In the genomic region with DNA sequence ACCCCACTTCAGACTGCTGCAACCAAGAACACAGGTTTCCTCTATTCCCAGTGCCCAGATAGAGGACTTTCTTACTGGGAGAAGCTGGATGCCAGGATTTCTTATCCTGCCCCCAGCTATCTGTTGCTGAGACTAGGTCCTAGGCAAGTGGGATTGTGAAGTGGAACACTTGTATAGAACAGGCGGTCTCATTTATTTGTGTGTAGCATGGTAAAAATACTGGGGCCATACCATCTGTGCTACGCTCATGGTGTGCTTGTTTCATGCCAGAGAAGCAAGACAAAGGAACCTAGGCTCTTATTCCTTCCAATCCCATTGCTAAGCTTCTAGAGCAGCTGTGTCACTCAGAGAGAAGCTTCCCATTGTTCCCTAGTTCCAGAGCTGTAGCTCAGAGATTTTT, we compare ENCODE assay signal across 19 cellular contexts.
DNase-seq lines count a peak whose midpoint lies in the region; ATAC-seq and TF ChIP-seq lines count a peak whose summit lies in the region.
"Had no signal": no experiment of that assay in that cellular context is flagged by ENCODE, and none has a peak within 500 bp of the region (broad histone marks: within the 10 kb centered on the region; RNA-seq: fewer than 3 reads in every experiment).

No MANE protein-coding gene starts in this region.

- H3K27ac ChIP-seq in neural progenitor cell (no peak overlapping the region), SJCRH30 (no peak overlapping the region)
- H3K27ac ChIP-seq: GM23248 had no signal

- H3K36me3 Mint-ChIP-seq in activated naive CD4-positive, alpha-beta T cell treated with anti-CD3 and anti-CD28 coated beads, Interleukin-2, amount 50 U/mL, for 72 hours = no peaks in the 10 kb centered on the region
- no peaks in the 10 kb centered on the region for H3K36me3 Mint-ChIP-seq in activated naive CD4-positive, alpha-beta T cell treated with anti-CD3 and anti-CD28 coated beads, Interleukin-2, amount 10 ng/mL, durations not matched to agents 7 days and 5 days
- no peaks in the 10 kb centered on the region for H3K36me3 Mint-ChIP-seq in neural progenitor cell
- H3K36me3 Mint-ChIP-seq: CD4-positive, CD25-positive, alpha-beta regulatory T cell; CD8-positive, alpha-beta memory T cell had no signal

- no peaks in the 10 kb centered on the region for H3K79me2 ChIP-seq in neural progenitor cell (ENCODE audit: low read depth)

- peaks cover 21% of the 10 kb centered on the region for H3F3A ChIP-seq in neural progenitor cell (ENCODE audit: low read depth)

- H3K4me1 ChIP-seq in neural progenitor cell = no peaks in the 10 kb centered on the region
- no peaks in the 10 kb centered on the region for H3K4me1 ChIP-seq in SJCRH30
- H3K4me1 ChIP-seq: BE2C had no signal

- H3K36me3 ChIP-seq in neural progenitor cell (no peaks in the 10 kb centered on the region), SJCRH30 (no peaks in the 10 kb centered on the region)
- H3K36me3 ChIP-seq: BE2C had no signal

- no peak overlapping the region for H3K4me3 Mint-ChIP-seq in activated naive CD4-positive, alpha-beta T cell treated with anti-CD3 and anti-CD28 coated beads, Interleukin-2, amount 10 ng/mL, durations not matched to agents 7 days and 5 days
- no peak overlapping the region for H3K4me3 Mint-ChIP-seq in neural progenitor cell
- H3K4me3 Mint-ChIP-seq: CD4-positive, CD25-positive, alpha-beta regulatory T cell; CD8-positive, alpha-beta memory T cell had no signal

- H3K4me3 ChIP-seq in neural progenitor cell (no peak overlapping the region), SJCRH30 (no peak overlapping the region)
- H3K4me3 ChIP-seq: GM23248 had no signal

- CTCF ChIA-PET in activated naive CD4-positive, alpha-beta T cell treated with anti-CD3 and anti-CD28 coated beads, Interleukin-2, amount 10 ng/mL, durations not matched to agents 7 days and 5 days (lab: Charles Lee) = no interaction called here

- H3K4me2 ChIP-seq in neural progenitor cell = no peak overlapping the region

- H3K27me3 ChIP-seq in neural progenitor cell = no peaks in the 10 kb centered on the region
- H3K27me3 ChIP-seq in SJCRH30 = no peaks in the 10 kb centered on the region
- H3K27me3 ChIP-seq: BE2C had no signal

- DNase-seq in activated naive CD4-positive, alpha-beta T cell treated with anti-CD3 and anti-CD28 coated beads, Interleukin-2, amount 50 U/mL, for 72 hours (ENCODE audit: low spot score in 2 of 2) = no peak
- DNase-seq in activated naive CD4-positive, alpha-beta T cell treated with anti-CD3 and anti-CD28 coated beads, Interleukin-2, amount 10 ng/mL, durations not matched to agents 7 days and 5 days = no peak
- DNase-seq in dedifferentiated amniotic fluid mesenchymal stem cell (ENCODE audit: extremely low spot score) (peak; percentile 13), neural progenitor cell (ENCODE audit: low spot score) (peak; percentile 24), SJCRH30 (no peak)
- DNase-seq: ACHN; BE2C; C1 segment of cervical spinal cord; CD4-positive, CD25-positive, alpha-beta regulatory T cell; CD8-positive, alpha-beta memory T cell; COR-L47; DMS 273 treated with DMSO at 0.1 percent for 48 hours; DMS53; DND-41; EL; GM23248; HCEC 1CT; IMR-90 had no signal

- no peak overlapping the region for H2AFZ ChIP-seq in neural progenitor cell (replicated peaks)
- H2AFZ ChIP-seq: GM23248 had no signal

- no peak overlapping the region for H3K27ac Mint-ChIP-seq in activated naive CD4-positive, alpha-beta T cell treated with anti-CD3 and anti-CD28 coated beads, Interleukin-2, amount 50 U/mL, for 72 hours
- no peak overlapping the region for H3K27ac Mint-ChIP-seq in activated naive CD4-positive, alpha-beta T cell treated with anti-CD3 and anti-CD28 coated beads, Interleukin-2, amount 10 ng/mL, durations not matched to agents 7 days and 5 days
- H3K27ac Mint-ChIP-seq in neural progenitor cell = no peak overlapping the region
- H3K27ac Mint-ChIP-seq: CD4-positive, CD25-positive, alpha-beta regulatory T cell; CD8-positive, alpha-beta memory T cell had no signal

- TF ChIP-seq CTCF in neural progenitor cell (IDR thresholded peaks at IDR 0.05) = no peak

- ATAC-seq in activated naive CD4-positive, alpha-beta T cell treated with anti-CD3 and anti-CD28 coated beads, Interleukin-2, amount 50 U/mL, for 72 hours = peak; percentile 24 to 65
- no peak for ATAC-seq in HG03159 (IDR thresholded peaks at IDR 0.05; ENCODE audit: unreplicated experiment)

- no peaks in the 10 kb centered on the region for H3K4me1 Mint-ChIP-seq in activated naive CD4-positive, alpha-beta T cell treated with anti-CD3 and anti-CD28 coated beads, Interleukin-2, amount 10 ng/mL, durations not matched to agents 7 days and 5 days
- H3K4me1 Mint-ChIP-seq in neural progenitor cell = no peaks in the 10 kb centered on the region
- H3K4me1 Mint-ChIP-seq: CD4-positive, CD25-positive, alpha-beta regulatory T cell; CD8-positive, alpha-beta memory T cell had no signal

- no peaks in the 10 kb centered on the region for H3K27me3 Mint-ChIP-seq in activated naive CD4-positive, alpha-beta T cell treated with anti-CD3 and anti-CD28 coated beads, Interleukin-2, amount 10 ng/mL, durations not matched to agents 7 days and 5 days
- peaks cover 2% of the 10 kb centered on the region for H3K27me3 Mint-ChIP-seq in neural progenitor cell (ENCODE audit: insufficient read depth, low read depth)
- H3K27me3 Mint-ChIP-seq: CD4-positive, CD25-positive, alpha-beta regulatory T cell; CD8-positive, alpha-beta memory T cell had no signal

- H3K9ac ChIP-seq in neural progenitor cell = no peak overlapping the region
- H3K9ac ChIP-seq: GM23248 had no signal

- H4K20me1 ChIP-seq in neural progenitor cell (ENCODE audit: low read depth) = no peaks in the 10 kb centered on the region

- peaks cover 6 to 8% of the 10 kb centered on the region in 2 donors for H3K9me3 Mint-ChIP-seq in activated naive CD4-positive, alpha-beta T cell treated with anti-CD3 and anti-CD28 coated beads, Interleukin-2, amount 50 U/mL, for 72 hours
- H3K9me3 Mint-ChIP-seq in activated naive CD4-positive, alpha-beta T cell treated with anti-CD3 and anti-CD28 coated beads, Interleukin-2, amount 10 ng/mL, durations not matched to agents 7 days and 5 days = peaks cover 2% of the 10 kb centered on the region
- peaks cover 9% of the 10 kb centered on the region for H3K9me3 Mint-ChIP-seq in neural progenitor cell

- H3K9me3 ChIP-seq in neural progenitor cell (ENCODE audit: low read depth) (no peaks in the 10 kb centered on the region), SJCRH30 (replicated peaks) (no peaks in the 10 kb centered on the region)
- H3K9me3 ChIP-seq: BE2C had no signal

Comparison
In these comparisons a context has a peak if more than half of its experiments do, and no peak if none do; other contexts are left out.
1. DNase-seq: peak in dedifferentiated amniotic fluid mesenchymal stem cell (single experiment) and neural progenitor cell (single experiment); none in activated naive CD4-positive, alpha-beta T cell treated with anti-CD3 and anti-CD28 coated beads, Interleukin-2, amount 50 U/mL, for 72 hours (0 of 2), activated naive CD4-positive, alpha-beta T cell treated with anti-CD3 and anti-CD28 coated beads, Interleukin-2, amount 10 ng/mL, durations not matched to agents 7 days and 5 days (single experiment) and SJCRH30 (0 of 2).